Comparison of ENCODE assay signal across 8 cellular contexts in genomic region chr2:71545572-71546274, GRCh38.
DNase-seq lines count a peak whose midpoint lies in the region; ATAC-seq, FAIRE-seq and TF ChIP-seq lines count a peak whose summit lies in the region.

No MANE protein-coding gene starts in this region.

- BruUV-seq in HepG2 (replicated peaks; lab: Mats Ljungman, UMichigan): no TSS peak

- no peak overlapping the region for H3K9ac ChIP-seq in HepG2 (ENCODE audit: insufficient read depth, low read depth, low read length)

- intact Hi-C loops in activated B cell treated with CpG ODN at 0.5 μM for 24 hours (cut with micrococcal nuclease): loop anchor here (1.0 to 5.0 kb wide), 3 partner anchors 252 to 1317 kb away; no protein-coding TSS in a partner anchor
- intact Hi-C loops in HepG2 (cut with micrococcal nuclease; ENCODE audit: unreplicated experiment): loop anchor here (1.0 to 5.0 kb wide), 5 partner anchors 253 to 1202 kb away; no protein-coding TSS in a partner anchor

- peaks cover 29% of the 10 kb centered on the region for H3K27me3 Mint-ChIP-seq in activated B cell treated with CpG ODN at 0.5 μM for 24 hours

- POLR2A ChIA-PET in activated B cell treated with CpG ODN at 0.5 μM for 24 hours (lab: Charles Lee) (no interaction called here), HepG2 (lab: Yijun Ruan, JAX) (no interaction called here)

- H3K4me3 Mint-ChIP-seq in activated B cell treated with CpG ODN at 0.5 μM for 24 hours: peak overlapping the region; percentile 60

- H3K79me2 ChIP-seq in HepG2 (ENCODE audit: insufficient read depth, low read length): no peaks in the 10 kb centered on the region

- H3K27ac ChIP-seq in coronary artery (no peak overlapping the region), HepG2 (ENCODE audit: extremely low read length, insufficient read depth, low read length) (no peak overlapping the region)

- no peaks in the 10 kb centered on the region for H4K20me1 ChIP-seq in HepG2 (ENCODE audit: insufficient read depth, low read length)

- TF ChIP-seq CTCF in D721Med (IDR thresholded peaks at IDR 0.05; ENCODE audit: insufficient read depth, missing control alignments): peak; percentile 70
- TF ChIP-seq CTCF in activated B cell treated with CpG ODN at 0.5 μM for 24 hours (IDR thresholded peaks at IDR 0.05): no peak
- peak; percentile 56 for TF ChIP-seq CTCF in coronary artery (IDR thresholded peaks at IDR 0.05)
- peak; percentile 97 for TF ChIP-seq CTCF in HepG2 (CRISPR knock-in tag; IDR thresholded peaks at IDR 0.05)

- in situ Hi-C loops in HepG2 (cut with HindIII; ENCODE audit: extremely low pct_ligation_motif_present, low pct_unique_long_range_greater_than_20kb): loop anchor here (5.0 to 25.0 kb wide), 5 partner anchors 247 to 1317 kb away; no protein-coding TSS in a partner anchor

- H3K4me1 ChIP-seq in HepG2 (ENCODE audit: insufficient read depth, low read length): peaks cover 37% of the 10 kb centered on the region

- no peaks in the 10 kb centered on the region for H3K9me3 ChIP-seq in HepG2 (ENCODE audit: low read length)

- H3K27me3 ChIP-seq in H7 (ENCODE audit: control insufficient read depth, insufficient read depth, low read length) (no peaks in the 10 kb centered on the region), HepG2 (ENCODE audit: control insufficient read depth in 1 of 2, insufficient read depth in 2 of 2, low read length in 2 of 2) (peaks cover 2 to 31% of the 10 kb centered on the region in 2 experiments; a peak in 4 of 5 replicates)

- peak; percentile 88 for TF ChIP-seq RAD21 in HepG2 (CRISPR knock-in tag; IDR thresholded peaks at IDR 0.05)

- H2AFZ ChIP-seq in HepG2 (ENCODE audit: low read length): no peak overlapping the region

- no peak overlapping the region for H3K27ac Mint-ChIP-seq in activated B cell treated with CpG ODN at 0.5 μM for 24 hours

- ATAC-seq in activated B cell treated with CpG ODN at 0.5 μM for 24 hours (ENCODE audit: low read depth): peak; percentile 52
- peak; percentile 86 for ATAC-seq in HepG2
- no peak for ATAC-seq in HG02571 (IDR thresholded peaks at IDR 0.05; ENCODE audit: unreplicated experiment)

- H3K4me1 Mint-ChIP-seq in activated B cell treated with CpG ODN at 0.5 μM for 24 hours: peaks cover 7% of the 10 kb centered on the region

- TF ChIP-seq POLR2A in HepG2 (IDR thresholded peaks at IDR 0.05; ENCODE audit: insufficient read depth in 1 of 2, low read depth in 2 of 2, low read length in 2 of 2): no peak

- H3K36me3 Mint-ChIP-seq in activated B cell treated with CpG ODN at 0.5 μM for 24 hours (ENCODE audit: low read depth): no peaks in the 10 kb centered on the region

- no peak for TF ChIP-seq EP300 in HepG2 (IDR thresholded peaks at IDR 0.05; ENCODE audit: low read depth in 2 of 2, low read length in 2 of 2)
- TF ChIP-seq EP300 in HepG2 (CRISPR knock-in tag; IDR thresholded peaks at IDR 0.05; ENCODE audit: borderline replicate concordance): no peak

- H3K4me2 ChIP-seq in HepG2 (ENCODE audit: low read depth, low read length): peak overlapping the region; percentile 55

- H3K36me3 ChIP-seq in H7 (replicated peaks; ENCODE audit: control insufficient read depth, insufficient read depth, low read length): no peaks in the 10 kb centered on the region
- H3K36me3 ChIP-seq in HepG2 (replicated peaks in 1 of 2; ENCODE audit: control insufficient read depth in 1 of 2, insufficient read depth in 2 of 2, low read length in 2 of 2): no peaks in the 10 kb centered on the region

- no peak for FAIRE-seq in D721Med (lab: Jason Lieb, UNC)
- FAIRE-seq in HepG2 (lab: Jason Lieb, UNC): peak; percentile 97

- DNase-seq in D721Med (ENCODE audit: insufficient read length, low spot score) (peak; percentile 90), H7 (peak; percentile 93), NCI-H2107 treated with DMSO at 0.1 percent for 48 hours (lab: John Stamatoyannopoulos, UW; ENCODE audit: unreplicated experiment) (peak; percentile 53), activated B cell treated with CpG ODN at 0.5 μM for 24 hours (no peak), coronary artery (ENCODE audit: low spot score) (no peak), HepG2 (ENCODE audit: low spot score) (peak; percentile 64)
- DNase-seq in stimulated activated CD4-positive, alpha-beta T cell treated with anti-CD3 and anti-CD28 coated beads, TNF-alpha, amount 100 ng/mL, for 24 hours (ENCODE audit: low read depth in 3 of 3): peak; percentile 17 to 27 (median 17)

- H3K9me3 Mint-ChIP-seq in activated B cell treated with CpG ODN at 0.5 μM for 24 hours: peaks cover 3% of the 10 kb centered on the region

- 14% methylated on average over 20 of the region's 22 CpGs for WGBS in HepG2 (ENCODE audit: low lambda C conversion rate)

- CTCF ChIA-PET in activated B cell treated with CpG ODN at 0.5 μM for 24 hours (lab: Charles Lee) (interaction anchor here (1.3 kb wide), 1 partner anchor 11 kb away, joined by 3 read pairs; no protein-coding TSS in a partner anchor), HepG2 (lab: Yijun Ruan, JAX; ENCODE audit: low intra/inter-chr PET ratio, low total read pairs) (interaction anchor here (0.7 to 2.4 kb wide), 4 partner anchors 15 to 604 kb away, joined by 3 to 35 read pairs (median 6); no protein-coding TSS in a partner anchor)

- H3K4me3 ChIP-seq in H7 (ENCODE audit: insufficient read depth, low read depth, low read length) (no peak overlapping the region), coronary artery (peak overlapping the region; percentile 47), HepG2 (replicated peaks in 1 of 3; ENCODE audit: insufficient read depth in 1 of 3, low read depth in 2 of 3, low read length in 3 of 3) (peak overlapping the region in 2 of 3 experiments; percentile 10 to 29; a peak in 2 of 6 replicates)

TF ChIP-seq in HepG2, 621 proteins besides CTCF, POLR2A, EP300 and RAD21 (continues in another document):
- TF ChIP-seq FOXO4 (CRISPR knock-in tag; conservative IDR thresholded peaks at IDR 0.05): no peak
- no peak for TF ChIP-seq ZNF784 (CRISPR knock-in tag; IDR thresholded peaks at IDR 0.05; ENCODE audit: borderline replicate concordance)
- TF ChIP-seq ZNF367 (CRISPR knock-in tag; IDR thresholded peaks at IDR 0.05; ENCODE audit: borderline replicate concordance): no peak
- TF ChIP-seq GPBP1L1 (CRISPR knock-in tag; IDR thresholded peaks at IDR 0.05): no peak
- no peak for TF ChIP-seq ZNF713 (CRISPR knock-in tag; IDR thresholded peaks at IDR 0.05)
- TF ChIP-seq KDM2A (CRISPR knock-in tag; IDR thresholded peaks at IDR 0.05; ENCODE audit: borderline replicate concordance, low read depth): peak; percentile 49; the same call in 1 of the 2 replicates
- no peak for TF ChIP-seq ZBTB38 (CRISPR knock-in tag; IDR thresholded peaks at IDR 0.05)
- peak; percentile 46; the same call in 1 of the 2 replicates for TF ChIP-seq MYC (CRISPR knock-in tag; IDR thresholded peaks at IDR 0.05; ENCODE audit: borderline replicate concordance)
- peak; percentile 62; the same call in 1 of the 2 replicates for TF ChIP-seq ZNF782 (CRISPR knock-in tag; IDR thresholded peaks at IDR 0.05; ENCODE audit: borderline replicate concordance)
- TF ChIP-seq ZSCAN5A (CRISPR knock-in tag; IDR thresholded peaks at IDR 0.05; ENCODE audit: borderline replicate concordance): no peak
- TF ChIP-seq TEAD3 (CRISPR knock-in tag; optimal IDR thresholded peaks at IDR 0.05; ENCODE audit: borderline replicate concordance): peak; percentile 70
- peak; percentile 64; the same call in 1 of the 2 replicates for TF ChIP-seq ZNF160 (CRISPR knock-in tag; IDR thresholded peaks at IDR 0.05)
- TF ChIP-seq ATF3 (CRISPR knock-in tag; IDR thresholded peaks at IDR 0.05): no peak

Comparison
In these comparisons a context has a peak if more than half of its experiments do, and no peak if none do; other contexts are left out.
1. DNase-seq: peak in D721Med (single experiment), H7 (single experiment), NCI-H2107 treated with DMSO at 0.1 percent for 48 hours (single experiment), HepG2 (single experiment) and stimulated activated CD4-positive, alpha-beta T cell treated with anti-CD3 and anti-CD28 coated beads, TNF-alpha, amount 100 ng/mL, for 24 hours (3 of 3); none in activated B cell treated with CpG ODN at 0.5 μM for 24 hours (single experiment) and coronary artery (single experiment).